Comparison of ENCODE assay signal across 9 cellular contexts in the genomic region with DNA sequence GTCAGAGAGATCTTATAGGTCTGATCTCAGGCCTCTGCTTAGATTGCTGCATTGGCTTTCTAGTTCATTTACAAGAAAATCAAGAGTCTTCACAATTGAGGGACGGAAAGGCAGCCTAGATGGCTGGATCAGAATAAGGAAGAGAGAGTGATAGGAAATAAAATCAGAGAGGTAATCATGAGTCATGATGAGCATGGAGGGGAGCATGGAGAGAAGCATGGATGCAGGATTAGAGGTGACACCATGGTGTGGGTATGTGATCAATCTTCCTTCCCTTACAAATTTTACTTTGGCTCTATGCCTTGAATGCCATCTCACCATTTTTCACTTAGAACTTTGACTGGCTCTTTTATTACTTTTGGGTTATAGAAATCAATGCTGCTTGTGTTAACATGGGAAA. TPM values are rescaled to one million over a fixed set of nuclear protein-coding genes. Genes with fewer than 3 reads are reported as not detected.
A peak's percentile ranks its signal among the peaks of the same experiment; 100 is the strongest.
DNase-seq lines count a peak whose midpoint lies in the region; ATAC-seq and TF ChIP-seq lines count a peak whose summit lies in the region.
"Had no signal": no experiment of that assay in that cellular context is flagged by ENCODE, and none has a peak within 500 bp of the region (broad histone marks: within the 10 kb centered on the region; RNA-seq: fewer than 3 reads in every experiment).

No MANE protein-coding gene starts in this region.

- H3K4me1 Mint-ChIP-seq in GM23338, result peaks cover 5% of the 10 kb centered on the region; the same call in 2 of the 3 replicates
- H3K4me1 Mint-ChIP-seq in endothelial cell (ENCODE audit: unreplicated experiment), result peaks cover 6% of the 10 kb centered on the region

- peaks cover 42% of the 10 kb centered on the region for H4K20me1 ChIP-seq in GM23338 (replicated peaks; ENCODE audit: insufficient read depth)
- no peaks in the 10 kb centered on the region for H4K20me1 ChIP-seq in OCI-LY1 (ENCODE audit: insufficient read depth, low read length)

- H3K4me1 ChIP-seq in GM23338 (ENCODE audit: insufficient read depth), result peaks cover 10% of the 10 kb centered on the region
- H3K4me1 ChIP-seq in OCI-LY1 (ENCODE audit: insufficient read depth, low read length, severe bottlenecking), result peaks cover 37% of the 10 kb centered on the region
- peaks cover 28% of the 10 kb centered on the region for H3K4me1 ChIP-seq in skeletal muscle satellite cell (ENCODE audit: control insufficient read depth, insufficient read depth, low read length)

- H3K27ac Mint-ChIP-seq in GM23338 (no peak overlapping the region), endothelial cell (ENCODE audit: unreplicated experiment) (no peak overlapping the region)

- no peaks in the 10 kb centered on the region for H3K9me3 ChIP-seq in OCI-LY1 (ENCODE audit: low read length)
- no peaks in the 10 kb centered on the region for H3K9me3 ChIP-seq in skeletal muscle satellite cell (replicated peaks; ENCODE audit: low read length)

- H3K9me3 Mint-ChIP-seq in GM23338 (no peaks in the 10 kb centered on the region), endothelial cell (ENCODE audit: unreplicated experiment) (no peaks in the 10 kb centered on the region)
- H3K9me3 Mint-ChIP-seq: activated naive CD4-positive, alpha-beta T cell treated with anti-CD3 and anti-CD28 coated beads, Interleukin-2, amount 50 U/mL, for 24 hours had no signal

- H3K79me2 ChIP-seq in GM23338 (replicated peaks; ENCODE audit: insufficient read depth) (peaks cover 56% of the 10 kb centered on the region), OCI-LY1 (ENCODE audit: insufficient read depth, low read length) (peaks cover 31% of the 10 kb centered on the region)

- H2AFZ ChIP-seq in GM23338 (no peak overlapping the region), OCI-LY1 (ENCODE audit: low read length) (no peak overlapping the region)

- H3K27me3 Mint-ChIP-seq in GM23338 (ENCODE audit: insufficient read depth, low read depth, poor library complexity) (peaks cover 2% of the 10 kb centered on the region), endothelial cell (ENCODE audit: unreplicated experiment) (peaks cover 3% of the 10 kb centered on the region)
- H3K27me3 Mint-ChIP-seq: activated naive CD4-positive, alpha-beta T cell treated with anti-CD3 and anti-CD28 coated beads, Interleukin-2, amount 50 U/mL, for 24 hours had no signal

- no peaks in the 10 kb centered on the region for H3K9me2 ChIP-seq in GM23338 (ENCODE audit: insufficient read depth)
- H3K9me2 ChIP-seq in OCI-LY1 (ENCODE audit: low read depth, low read length), result no peaks in the 10 kb centered on the region

- H3K27ac ChIP-seq in GM23338 (ENCODE audit: low read depth) (no peak overlapping the region), OCI-LY1 (ENCODE audit: low read depth, low read length, poor library complexity, severe bottlenecking) (no peak overlapping the region)

- H3K9ac ChIP-seq in OCI-LY1 (ENCODE audit: low read length) (peak overlapping the region; percentile 90; the same call in 1 of the 2 replicates), skeletal muscle satellite cell (ENCODE audit: low read depth, low read length) (peak overlapping the region; percentile 87)

- H3K36me3 ChIP-seq in GM23338 (ENCODE audit: insufficient read depth) (peaks cover 24% of the 10 kb centered on the region), OCI-LY1 (ENCODE audit: insufficient read depth, low read length) (peaks cover 50% of the 10 kb centered on the region), skeletal muscle satellite cell (ENCODE audit: insufficient read depth, low read length) (peaks cover 30% of the 10 kb centered on the region)

- H3F3A ChIP-seq in GM23338 (replicated peaks; ENCODE audit: low read depth), result no peaks in the 10 kb centered on the region
- H3F3A ChIP-seq in OCI-LY1 (ENCODE audit: insufficient read depth, low read length), result no peaks in the 10 kb centered on the region

- no peaks in the 10 kb centered on the region for H3K27me3 ChIP-seq in GM23338 (ENCODE audit: insufficient read depth)
- H3K27me3 ChIP-seq in OCI-LY1 (ENCODE audit: insufficient read depth, low read length), result no peaks in the 10 kb centered on the region
- no peaks in the 10 kb centered on the region for H3K27me3 ChIP-seq in skeletal muscle satellite cell (ENCODE audit: control insufficient read depth, insufficient read depth, low read length)

- H3K4me3 ChIP-seq in GM23338, result peak overlapping the region; percentile 98
- peak overlapping the region; percentile 86 for H3K4me3 ChIP-seq in OCI-LY1 (ENCODE audit: low read depth, low read length, poor library complexity, severe bottlenecking)
- peak overlapping the region; percentile 89 for H3K4me3 ChIP-seq in fibroblast of mammary gland (ENCODE audit: control insufficient read depth, low read depth, low read length)
- H3K4me3 ChIP-seq in skeletal muscle satellite cell (ENCODE audit: low read length), result peak overlapping the region; percentile 95

- DNase-seq in GM23338 (ENCODE audit: low spot score) (no peak), fibroblast of mammary gland (ENCODE audit: low read depth) (peak; percentile 63), endothelial cell (ENCODE audit: low spot score) (no peak), NCI-H2196 treated with DMSO at 0.1 percent for 48 hours (lab: John Stamatoyannopoulos, UW; ENCODE audit: unreplicated experiment) (no peak), omental fat pad (ENCODE audit: low spot score) (no peak), NCI-H1092 (lab: John Stamatoyannopoulos, UW) (no peak)

- no peak for ATAC-seq in GM23338
- no peak for ATAC-seq in omental fat pad (ENCODE audit: low FRiP score)

- peaks cover 40% of the 10 kb centered on the region for H3K36me3 Mint-ChIP-seq in GM23338 (ENCODE audit: low read depth)
- peaks cover 13% of the 10 kb centered on the region for H3K36me3 Mint-ChIP-seq in endothelial cell (ENCODE audit: low read depth, unreplicated experiment)

- no peak overlapping the region for H3K4me3 Mint-ChIP-seq in GM23338
- H3K4me3 Mint-ChIP-seq in endothelial cell (ENCODE audit: unreplicated experiment), result no peak overlapping the region
- H3K4me3 Mint-ChIP-seq: activated naive CD4-positive, alpha-beta T cell treated with anti-CD3 and anti-CD28 coated beads, Interleukin-2, amount 50 U/mL, for 24 hours had no signal

- TF ChIP-seq CTCF in GM23338 (conservative IDR thresholded peaks at IDR 0.05; ENCODE audit: low read depth in 2 of 2), result no peak
- no peak for TF ChIP-seq CTCF in OCI-LY1 (IDR thresholded peaks at IDR 0.05; ENCODE audit: low read length)
- TF ChIP-seq CTCF in fibroblast of mammary gland (conservative IDR thresholded peaks at IDR 0.05; ENCODE audit: control insufficient read depth, insufficient read depth, low read depth, low read length), result no peak
- TF ChIP-seq CTCF in endothelial cell (IDR thresholded peaks at IDR 0.05; ENCODE audit: unreplicated experiment), result no peak
- no peak for TF ChIP-seq CTCF in omental fat pad (IDR thresholded peaks at IDR 0.05)

- peak overlapping the region; percentile 99 for H3K4me2 ChIP-seq in GM23338
- H3K4me2 ChIP-seq in OCI-LY1 (ENCODE audit: low read length), result peak overlapping the region; percentile 69
- peak overlapping the region; percentile 86 for H3K4me2 ChIP-seq in skeletal muscle satellite cell (ENCODE audit: low read length)

RNA-seq across cellular contexts. Expression of a gene that starts 1.4 kb away (rescaled TPM):
- total RNA-seq in GM23338 (2014; rRNA removed; shearing (Covaris generic)), result 91.1 and 98.6 TPM in 2 replicates
- polyA plus RNA-seq in GM23338 (2016; fragmentation: Nextera tagmentation; extraction: Ambion mirVana), result 189 and 214 TPM in 2 replicates
- 71.4 and 72.0 TPM in 2 replicates for total RNA-seq in skeletal muscle satellite cell (2012; rRNA removed)
- 39.4 TPM for total RNA-seq in endothelial cell (ENCODE audit: unreplicated experiment)
- 10 to 100 TPM; 39.6 to 93.8 (median 44.9) TPM for total RNA-seq in omental fat pad

RNA-seq across cellular contexts. Expression of a gene that starts 1.7 kb away (rescaled TPM):
- 43.4 and 47.1 TPM in 2 replicates for total RNA-seq in GM23338 (2014; rRNA removed; shearing (Covaris generic))
- polyA plus RNA-seq in GM23338 (2016; fragmentation: Nextera tagmentation; extraction: Ambion mirVana), result 39.0 and 41.3 TPM in 2 replicates
- 98.4 and 111 TPM in 2 replicates for total RNA-seq in skeletal muscle satellite cell (2012; rRNA removed)
- 61.5 TPM for total RNA-seq in endothelial cell (ENCODE audit: unreplicated experiment)
- total RNA-seq in omental fat pad, result 10 to 100 TPM; 30.6 to 39.8 (median 39.3) TPM

RNA-seq across cellular contexts. Expression of a gene that starts 49.1 kb away (rescaled TPM):
- not detected in 2 replicates for total RNA-seq in GM23338 (2014; rRNA removed; shearing (Covaris generic))
- 0.10 TPM in 1 of 2 replicates, not detected in the other for polyA plus RNA-seq in GM23338 (2016; fragmentation: Nextera tagmentation; extraction: Ambion mirVana)
- not detected in 2 replicates for total RNA-seq in skeletal muscle satellite cell (2012; rRNA removed)
- total RNA-seq in endothelial cell (ENCODE audit: unreplicated experiment) (not detected), omental fat pad (not detected)

RNA-seq across cellular contexts. Expression of a gene that starts 56.4 kb away (rescaled TPM):
- total RNA-seq in GM23338 (2014; rRNA removed; shearing (Covaris generic)), result 21.3 and 21.6 TPM in 2 replicates
- polyA plus RNA-seq in GM23338 (2016; fragmentation: Nextera tagmentation; extraction: Ambion mirVana), result 7.2 and 9.5 TPM in 2 replicates
- 29.2 and 29.5 TPM in 2 replicates for total RNA-seq in skeletal muscle satellite cell (2012; rRNA removed)
- total RNA-seq in endothelial cell (ENCODE audit: unreplicated experiment) (54.0 TPM), omental fat pad (10 to 100 TPM; 16.7 to 27.4 (median 21.4) TPM)
